In genomic region chr5:132788508-132788907, GRCh38 we compare ENCODE assay signal across 16 cellular contexts. TPM values are rescaled to one million over a fixed set of nuclear protein-coding genes. Genes with fewer than 3 reads are reported as not detected.
DNase-seq lines count a peak whose midpoint lies in the region; ATAC-seq and TF ChIP-seq lines count a peak whose summit lies in the region.
"Had no signal": no experiment of that assay in that cellular context is flagged by ENCODE, and none has a peak within 500 bp of the region (broad histone marks: within the 10 kb centered on the region; RNA-seq: fewer than 3 reads in every experiment).

No MANE protein-coding gene starts in this region.

- peaks cover 15% of the 10 kb centered on the region for H3K4me1 Mint-ChIP-seq in activated T-helper 1 cell treated with anti-CD3 and anti-CD28 coated beads, Interleukin-12 subunit alpha, Interleukin-12 subunit beta, Interleukin-2, Interleukin-4 antibody, amounts not matched to agents 30 ng/mL and 10 ng/mL and 1 ng/mL, durations not matched to agents 14 hours and 24 hours and 36 hours (ENCODE audit: low read depth)

- H3K9me3 Mint-ChIP-seq in activated T-helper 1 cell treated with anti-CD3 and anti-CD28 coated beads, Interleukin-12 subunit alpha, Interleukin-12 subunit beta, Interleukin-2, Interleukin-4 antibody, amounts not matched to agents 30 ng/mL and 10 ng/mL and 1 ng/mL, durations not matched to agents 14 hours and 24 hours and 36 hours: no peaks in the 10 kb centered on the region

- no peaks in the 10 kb centered on the region for H3K36me3 Mint-ChIP-seq in activated T-helper 1 cell treated with anti-CD3 and anti-CD28 coated beads, Interleukin-12 subunit alpha, Interleukin-12 subunit beta, Interleukin-2, Interleukin-4 antibody, amounts not matched to agents 30 ng/mL and 10 ng/mL and 1 ng/mL, durations not matched to agents 14 hours and 24 hours and 36 hours (ENCODE audit: low read depth)

- no peak for TF ChIP-seq POLR2A in erythroblast (IDR thresholded peaks at IDR 0.05; ENCODE audit: low read length)

- H3K27me3 Mint-ChIP-seq in activated T-helper 1 cell treated with anti-CD3 and anti-CD28 coated beads, Interleukin-12 subunit alpha, Interleukin-12 subunit beta, Interleukin-2, Interleukin-4 antibody, amounts not matched to agents 30 ng/mL and 10 ng/mL and 1 ng/mL, durations not matched to agents 14 hours and 24 hours and 36 hours (ENCODE audit: insufficient read depth): peaks cover 23% of the 10 kb centered on the region

- no peak for ATAC-seq in GM18498 (IDR thresholded peaks at IDR 0.05; ENCODE audit: unreplicated experiment)
- no peak for ATAC-seq in HG02610 (IDR thresholded peaks at IDR 0.05; ENCODE audit: unreplicated experiment)
- ATAC-seq: HCT116 had no signal

- intact Hi-C loops in activated T-helper 1 cell treated with anti-CD3 and anti-CD28 coated beads, Interleukin-12 subunit alpha, Interleukin-12 subunit beta, Interleukin-2, Interleukin-4 antibody, amounts not matched to agents 30 ng/mL and 10 ng/mL and 1 ng/mL, durations not matched to agents 14 hours and 24 hours and 36 hours (cut with micrococcal nuclease): no loop called here

- no peak overlapping the region for H3K27ac Mint-ChIP-seq in activated T-helper 1 cell treated with anti-CD3 and anti-CD28 coated beads, Interleukin-12 subunit alpha, Interleukin-12 subunit beta, Interleukin-2, Interleukin-4 antibody, amounts not matched to agents 30 ng/mL and 10 ng/mL and 1 ng/mL, durations not matched to agents 14 hours and 24 hours and 36 hours

- H3K4me3 Mint-ChIP-seq in activated T-helper 1 cell treated with anti-CD3 and anti-CD28 coated beads, Interleukin-12 subunit alpha, Interleukin-12 subunit beta, Interleukin-2, Interleukin-4 antibody, amounts not matched to agents 30 ng/mL and 10 ng/mL and 1 ng/mL, durations not matched to agents 14 hours and 24 hours and 36 hours: no peak overlapping the region

- DNase-seq in activated CD8-positive, alpha-beta memory T cell treated with anti-CD3 and anti-CD28 coated beads, Interleukin-2, amount 50 U/mL, for 48 hours: peak; percentile 22
- no peak for DNase-seq in activated CD8-positive, alpha-beta memory T cell treated with anti-CD3 and anti-CD28 coated beads for 24 hours
- DNase-seq in erythroblast (lab: John Stamatoyannopoulos, UW): peak; percentile 20 to 44
- no peak for DNase-seq in activated T-helper 1 cell treated with anti-CD3 and anti-CD28 coated beads, Interleukin-12 subunit alpha, Interleukin-12 subunit beta, Interleukin-2, Interleukin-4 antibody, amounts not matched to agents 30 ng/mL and 10 ng/mL and 1 ng/mL, durations not matched to agents 14 hours and 24 hours and 36 hours (ENCODE audit: low spot score)
- DNase-seq: AML-193, GF-D8, NCI-H1105 treated with DMSO at 0.1 percent for 48 hours, NCI-H2029 treated with DMSO at 0.1 percent for 48 hours, NCI-H226, NCI-H510A treated with DMSO at 0.1 percent for 48 hours, NCI-H748 treated with DMSO at 0.1 percent for 48 hours, SIG-M5 had no signal

RNA-seq across cellular contexts. Expression of gene SEPTIN8, which starts 11.5 kb away (rescaled TPM):
- total RNA-seq in activated T-helper 1 cell treated with anti-CD3 and anti-CD28 coated beads, Interleukin-12 subunit alpha, Interleukin-12 subunit beta, Interleukin-2, Interleukin-4 antibody, amounts not matched to agents 30 ng/mL and 10 ng/mL and 1 ng/mL, durations not matched to agents 14 hours and 24 hours and 36 hours: 45.8 and 46.2 TPM in 2 replicates

RNA-seq across cellular contexts. Expression of gene SOWAHA, which starts 24.6 kb away (rescaled TPM):
- total RNA-seq in activated T-helper 1 cell treated with anti-CD3 and anti-CD28 coated beads, Interleukin-12 subunit alpha, Interleukin-12 subunit beta, Interleukin-2, Interleukin-4 antibody, amounts not matched to agents 30 ng/mL and 10 ng/mL and 1 ng/mL, durations not matched to agents 14 hours and 24 hours and 36 hours: 0.47 and 0.54 TPM in 2 replicates
- total RNA-seq: A172 had no signal

RNA-seq across cellular contexts. Expression of gene CCNI2, which starts 41.3 kb away (rescaled TPM):
- 52.5 and 55.6 TPM in 2 replicates for total RNA-seq in activated T-helper 1 cell treated with anti-CD3 and anti-CD28 coated beads, Interleukin-12 subunit alpha, Interleukin-12 subunit beta, Interleukin-2, Interleukin-4 antibody, amounts not matched to agents 30 ng/mL and 10 ng/mL and 1 ng/mL, durations not matched to agents 14 hours and 24 hours and 36 hours
- total RNA-seq: A172 had no signal

RNA-seq across cellular contexts. Expression of gene SHROOM1, which starts 41.9 kb away (rescaled TPM):
- 6.5 and 8.3 TPM in 2 replicates for total RNA-seq in activated T-helper 1 cell treated with anti-CD3 and anti-CD28 coated beads, Interleukin-12 subunit alpha, Interleukin-12 subunit beta, Interleukin-2, Interleukin-4 antibody, amounts not matched to agents 30 ng/mL and 10 ng/mL and 1 ng/mL, durations not matched to agents 14 hours and 24 hours and 36 hours

RNA-seq across cellular contexts. Expression of gene KIF3A, which starts 51.2 kb away (rescaled TPM):
- 58.5 and 66.9 TPM in 2 replicates for total RNA-seq in activated T-helper 1 cell treated with anti-CD3 and anti-CD28 coated beads, Interleukin-12 subunit alpha, Interleukin-12 subunit beta, Interleukin-2, Interleukin-4 antibody, amounts not matched to agents 30 ng/mL and 10 ng/mL and 1 ng/mL, durations not matched to agents 14 hours and 24 hours and 36 hours

Comparison
In these comparisons a context has a peak if more than half of its experiments do, and no peak if none do; other contexts are left out.
1. DNase-seq: peak in activated CD8-positive, alpha-beta memory T cell treated with anti-CD3 and anti-CD28 coated beads, Interleukin-2, amount 50 U/mL, for 48 hours (single experiment) and erythroblast (2 of 2); none in activated CD8-positive, alpha-beta memory T cell treated with anti-CD3 and anti-CD28 coated beads for 24 hours (single experiment) and activated T-helper 1 cell treated with anti-CD3 and anti-CD28 coated beads, Interleukin-12 subunit alpha, Interleukin-12 subunit beta, Interleukin-2, Interleukin-4 antibody, amounts not matched to agents 30 ng/mL and 10 ng/mL and 1 ng/mL, durations not matched to agents 14 hours and 24 hours and 36 hours (single experiment).